In genomic region chr2:60595953-60596352, GRCh38 we compare ENCODE assay signal across 28 cellular contexts. TPM values are rescaled to one million over a fixed set of nuclear protein-coding genes. Genes with fewer than 3 reads are reported as not detected.
"Had no signal": no experiment of that assay in that cellular context is flagged by ENCODE, and none has a peak within 500 bp of the region (broad histone marks: within the 10 kb centered on the region; RNA-seq: fewer than 3 reads in every experiment).

No MANE protein-coding gene starts in this region.

- DNase-seq: activated CD4-positive, alpha-beta memory T cell treated with anti-CD3 and anti-CD28 coated beads for 36 hours; activated CD4-positive, alpha-beta T cell treated with anti-CD3 and anti-CD28 coated beads for 36 hours; activated CD4-positive, alpha-beta T cell treated with anti-CD3 and anti-CD28 coated beads, Interleukin-2, amount 10 ng/mL, durations not matched to agents 24 days and 14 days; activated CD4-positive, CD25-positive, alpha-beta regulatory T cell; activated CD4-positive, CD25-positive, alpha-beta regulatory T cell treated with anti-CD3 and anti-CD28 coated beads, Interleukin-2, amount 50 U/mL, for 72 hours; activated CD8-positive, alpha-beta memory T cell treated with anti-CD3 and anti-CD28 coated beads, Interleukin-2, amount 50 U/mL, for 48 hours; activated CD8-positive, alpha-beta T cell treated with anti-CD3 and anti-CD28 coated beads, Interleukin-2, amount 10 ng/mL, durations not matched to agents 7 days and 5 days; activated effector memory CD4-positive, alpha-beta T cell treated with Interleukin-2 at 50 U/mL for 16 hours; activated gamma-delta T cell treated with Interleukin-2 at 50 U/mL for 16 hours; activated naive CD4-positive, alpha-beta T cell treated with anti-CD3 and anti-CD28 coated beads, Interleukin-2, amount 50 U/mL, for 16 hours; activated naive CD4-positive, alpha-beta T cell treated with Interleukin-2 at 50 U/mL for 16 hours; activated T-cell treated with anti-CD3 and anti-CD28 coated beads for 4 hours; activated T-cell treated with anti-CD3 and anti-CD28 coated beads, Interleukin-2, amount 50 U/mL, for 24 hours; activated T-cell treated with anti-CD3 and anti-CD28 coated beads, Interleukin-2, amount 50 U/mL, for 72 hours; amniotic stem cell; anterior cingulate cortex; brain microvascular endothelial cell; dorsolateral prefrontal cortex; effector memory CD4-positive, alpha-beta T cell; endodermal cell; foreskin keratinocyte; gastrocnemius medialis; glutamatergic neuron; T-helper 2 cell had no signal

- ATAC-seq: activated CD4-positive, alpha-beta T cell treated with anti-CD3 and anti-CD28 coated beads for 36 hours; activated CD8-positive, alpha-beta T cell treated with anti-CD3 and anti-CD28 coated beads, Interleukin-2, amount 10 ng/mL, durations not matched to agents 7 days and 5 days; activated T-cell treated with anti-CD3 and anti-CD28 coated beads, Interleukin-2, amount 50 U/mL, for 72 hours; esophagus mucosa; foreskin keratinocyte; gastrocnemius medialis had no signal

- FAIRE-seq: astrocyte, bronchial epithelial cell had no signal

RNA-seq across cellular contexts. Expression of gene BCL11A, which starts 42.5 kb away (rescaled TPM):
- total RNA-seq: activated CD4-positive, alpha-beta memory T cell treated with anti-CD3 and anti-CD28 coated beads for 36 hours; activated CD4-positive, alpha-beta T cell treated with anti-CD3 and anti-CD28 coated beads, Interleukin-2, amount 10 ng/mL, durations not matched to agents 24 days and 14 days; T-helper 1 cell treated with Interleukin-12 subunit alpha and Interleukin-12 subunit beta and Interleukin-4 antibody, amounts not matched to agents 30 ng/mL and 1 ng/mL, for 36 hours had no signal
